26 cellular contexts compared by ENCODE assay signal in the genomic region with DNA sequence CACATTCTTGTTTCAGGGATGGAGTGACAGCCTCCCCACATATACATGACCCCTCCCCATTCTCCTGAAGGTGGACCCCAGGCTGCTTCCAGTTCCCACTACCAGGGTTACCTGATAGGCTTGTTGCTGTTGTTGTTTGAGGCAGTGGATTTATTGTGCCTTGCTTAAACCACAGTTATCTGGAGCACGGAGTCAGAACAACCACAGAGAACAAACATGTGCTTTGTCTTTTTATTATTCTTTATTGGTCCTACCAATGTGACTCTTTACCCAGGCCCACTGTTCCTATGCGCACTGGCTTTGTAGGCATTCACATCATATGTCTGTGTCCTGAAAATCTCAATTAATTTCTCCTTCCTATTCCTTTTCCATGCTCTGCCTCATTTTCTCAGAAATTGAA. TPM values are rescaled to one million over a fixed set of nuclear protein-coding genes. Genes with fewer than 3 reads are reported as not detected.
DNase-seq lines count a peak whose midpoint lies in the region; ATAC-seq, FAIRE-seq and TF ChIP-seq lines count a peak whose summit lies in the region.
"Had no signal": no experiment of that assay in that cellular context is flagged by ENCODE, and none has a peak within 500 bp of the region (broad histone marks: within the 10 kb centered on the region; RNA-seq: fewer than 3 reads in every experiment).

No MANE protein-coding gene starts in this region.

- no peak for FAIRE-seq in HepG2 (lab: Jason Lieb, UNC)
- FAIRE-seq: colon, K562 had no signal

- H3K9me3 Mint-ChIP-seq in CD4-positive, alpha-beta T cell, result no peaks in the 10 kb centered on the region
- H3K9me3 Mint-ChIP-seq in naive thymus-derived CD8-positive, alpha-beta T cell, result no peaks in the 10 kb centered on the region
- no peaks in the 10 kb centered on the region for H3K9me3 Mint-ChIP-seq in Calu3 (ENCODE audit: low read depth, unreplicated experiment)

- in situ Hi-C loops in HepG2 (cut with HindIII; ENCODE audit: extremely low pct_ligation_motif_present, low pct_unique_long_range_greater_than_20kb), result no loop called here

- H3K36me3 Mint-ChIP-seq in CD4-positive, alpha-beta T cell (ENCODE audit: low read depth), result peaks cover 72% of the 10 kb centered on the region
- peaks cover 0 to 53% (median 27%) of the 10 kb centered on the region in 3 donors for H3K36me3 Mint-ChIP-seq in naive thymus-derived CD8-positive, alpha-beta T cell
- H3K36me3 Mint-ChIP-seq in Calu3 (ENCODE audit: insufficient read depth, unreplicated experiment), result peaks cover 14% of the 10 kb centered on the region

- H3K9ac ChIP-seq in Loucy (ENCODE audit: low read depth, low read length, poor library complexity, severe bottlenecking) (peak overlapping the region; percentile 11), HepG2 (ENCODE audit: insufficient read depth, low read depth, low read length) (no peak overlapping the region)

- H3F3A ChIP-seq in Loucy (ENCODE audit: low read depth), result 0 out of 2 replicates have a peak, but pooled peaks cover 7% of the 10 kb centered on the region

- peaks cover 24% of the 10 kb centered on the region for H3K4me1 Mint-ChIP-seq in CD4-positive, alpha-beta T cell (ENCODE audit: low read depth)
- peaks cover 14 to 28% (median 24%) of the 10 kb centered on the region in 4 donors for H3K4me1 Mint-ChIP-seq in naive thymus-derived CD8-positive, alpha-beta T cell
- peaks cover 14% of the 10 kb centered on the region for H3K4me1 Mint-ChIP-seq in Calu3 (ENCODE audit: low read depth, unreplicated experiment)

- 95% methylated on average over 2 of the region's 2 CpGs for WGBS in HepG2 (ENCODE audit: low lambda C conversion rate)

- BruUV-seq in HepG2 (replicated peaks; lab: Mats Ljungman, UMichigan) (no TSS peak), Calu3 (replicated peaks; lab: Mats Ljungman, UMichigan) (no TSS peak)

- no peaks in the 10 kb centered on the region for H3K27me3 ChIP-seq in CD4-positive, alpha-beta T cell (ENCODE audit: control insufficient read depth, insufficient read depth, low read length)
- H3K27me3 ChIP-seq in Loucy (ENCODE audit: insufficient read depth, low read length, poor library complexity, severe bottlenecking) (no peaks in the 10 kb centered on the region), HepG2 (ENCODE audit: control insufficient read depth in 1 of 2, insufficient read depth in 2 of 2, low read length in 2 of 2) (no peaks in the 10 kb centered on the region)
- H3K27me3 ChIP-seq: foreskin keratinocyte, sigmoid colon had no signal

- POLR2A ChIA-PET in CD4-positive, alpha-beta T cell (lab: Charles Lee), result no interaction called here
- POLR2A ChIA-PET in naive thymus-derived CD8-positive, alpha-beta T cell (lab: Charles Lee), result no interaction called here
- POLR2A ChIA-PET in HepG2 (lab: Yijun Ruan, JAX), result no interaction called here

- ATAC-seq in CD4-positive, alpha-beta T cell (ENCODE audit: poor library complexity), result no peak
- no peak for ATAC-seq in naive thymus-derived CD8-positive, alpha-beta T cell
- no peak for ATAC-seq in HepG2
- ATAC-seq in GM21528 (IDR thresholded peaks at IDR 0.05; ENCODE audit: low FRiP score, unreplicated experiment), result no peak
- ATAC-seq: foreskin keratinocyte, K562 had no signal

- H3K4me3 Mint-ChIP-seq in CD4-positive, alpha-beta T cell, result no peak overlapping the region
- H3K4me3 Mint-ChIP-seq in naive thymus-derived CD8-positive, alpha-beta T cell, result peak overlapping the region in 2 of 10 donors; percentile 4 to 22
- no peak overlapping the region for H3K4me3 Mint-ChIP-seq in Calu3 (ENCODE audit: low read depth, unreplicated experiment)

- no peak for TF ChIP-seq CTCF in CD4-positive, alpha-beta T cell (IDR thresholded peaks at IDR 0.05)
- TF ChIP-seq CTCF in Loucy (conservative IDR thresholded peaks at IDR 0.05; ENCODE audit: low read length), result no peak
- TF ChIP-seq CTCF in HepG2 (CRISPR knock-in tag; IDR thresholded peaks at IDR 0.05), result no peak
- no peak for TF ChIP-seq CTCF in Calu3 (IDR thresholded peaks at IDR 0.05; ENCODE audit: unreplicated experiment)

- H3K27ac Mint-ChIP-seq in CD4-positive, alpha-beta T cell, result peak overlapping the region; percentile 82
- peak overlapping the region in 9 of 10 donors; percentile 22 to 92 (median 69) for H3K27ac Mint-ChIP-seq in naive thymus-derived CD8-positive, alpha-beta T cell
- H3K27ac Mint-ChIP-seq in Calu3 (ENCODE audit: unreplicated experiment), result no peak overlapping the region

- H3K4me1 ChIP-seq in Loucy (ENCODE audit: insufficient read depth, low read length, poor library complexity, severe bottlenecking), result peaks cover 24% of the 10 kb centered on the region
- no peaks in the 10 kb centered on the region for H3K4me1 ChIP-seq in HepG2 (ENCODE audit: insufficient read depth, low read length)
- H3K4me1 ChIP-seq: sigmoid colon had no signal

- no peak overlapping the region for H3K27ac ChIP-seq in CD4-positive, alpha-beta T cell (ENCODE audit: low read depth, low read length)
- no peak overlapping the region for H3K27ac ChIP-seq in HepG2 (ENCODE audit: extremely low read length, insufficient read depth, low read length)
- H3K27ac ChIP-seq: sigmoid colon, WERI-Rb-1 had no signal

- TF ChIP-seq POLR2A in HepG2 (IDR thresholded peaks at IDR 0.05; ENCODE audit: insufficient read depth in 1 of 2, low read depth in 2 of 2, low read length in 2 of 2), result no peak

- no peaks in the 10 kb centered on the region for H3K9me2 ChIP-seq in Loucy (replicated peaks; ENCODE audit: low read depth, low read length)

- H3K4me2 ChIP-seq in Loucy (ENCODE audit: low read depth, low read length, poor library complexity, severe bottlenecking), result peak overlapping the region; percentile 81
- H3K4me2 ChIP-seq in HepG2 (ENCODE audit: low read depth, low read length), result no peak overlapping the region

- H3K9me3 ChIP-seq in CD4-positive, alpha-beta T cell (ENCODE audit: control insufficient read depth, low read length), result no peaks in the 10 kb centered on the region
- H3K9me3 ChIP-seq in Loucy (ENCODE audit: insufficient read depth, low read depth, low read length) (no peaks in the 10 kb centered on the region), HepG2 (ENCODE audit: low read length) (no peaks in the 10 kb centered on the region)
- H3K9me3 ChIP-seq: sigmoid colon had no signal

- intact Hi-C loops in CD4-positive, alpha-beta T cell (cut with DNase I, micrococcal nuclease), result no loop called here
- intact Hi-C loops in HepG2 (cut with micrococcal nuclease; ENCODE audit: unreplicated experiment), result no loop called here
- intact Hi-C loops in Calu3 (cut with micrococcal nuclease; ENCODE audit: unreplicated experiment), result no loop called here

- no peak for TF ChIP-seq RAD21 in HepG2 (CRISPR knock-in tag; IDR thresholded peaks at IDR 0.05)

- no peaks in the 10 kb centered on the region for H4K20me1 ChIP-seq in Loucy (ENCODE audit: insufficient read depth, low read length, poor library complexity, severe bottlenecking)
- H4K20me1 ChIP-seq in HepG2 (ENCODE audit: insufficient read depth, low read length), result no peaks in the 10 kb centered on the region; the same call in 1 of the 2 replicates

- DNase-seq in CD4-positive, alpha-beta T cell, result no peak
- DNase-seq in astrocyte of the hippocampus (ENCODE audit: low read depth, low spot score), result peak; percentile 69
- no peak for DNase-seq in naive thymus-derived CD8-positive, alpha-beta T cell
- DNase-seq in HepG2 (ENCODE audit: low spot score), result no peak
- no peak for DNase-seq in NCI-H1417 treated with DMSO at 0.1 percent for 48 hours (lab: John Stamatoyannopoulos, UW)
- no peak for DNase-seq in Calu3
- DNase-seq: activated naive CD4-positive, alpha-beta T cell; DMS 273 treated with DMSO at 0.1 percent for 48 hours; foreskin keratinocyte; GF-D8; kidney glomerular epithelial cell; midbrain; NCI-H1048; NCI-H2081; NCI-H446 treated with DMSO at 0.1 percent for 48 hours; NK-92 treated with Interleukin-12 subunit alpha and Interleukin-12 subunit beta, amount 100 ng/mL, for 24 hours; occipital lobe; sigmoid colon; stimulated activated CD4-positive, alpha-beta T cell treated with anti-CD3 and anti-CD28 coated beads, Interleukin-2, amount 100 ng/mL, for 24 hours; substantia nigra; SW 1271; WERI-Rb-1 had no signal

- peak overlapping the region; percentile 49 for H3K4me3 ChIP-seq in Loucy (ENCODE audit: low read length, poor library complexity, severe bottlenecking)
- H3K4me3 ChIP-seq in HepG2 (replicated peaks in 1 of 3; ENCODE audit: insufficient read depth in 1 of 3, low read depth in 2 of 3, low read length in 3 of 3), result no peak overlapping the region
- H3K4me3 ChIP-seq: K562, sigmoid colon had no signal

- no peaks in the 10 kb centered on the region for H3K79me2 ChIP-seq in Loucy (ENCODE audit: insufficient read depth, low read length)
- no peaks in the 10 kb centered on the region for H3K79me2 ChIP-seq in HepG2 (ENCODE audit: insufficient read depth, low read length)

- CTCF ChIA-PET in CD4-positive, alpha-beta T cell (lab: Charles Lee), result no interaction called here
- CTCF ChIA-PET in HepG2 (lab: Yijun Ruan, JAX; ENCODE audit: low intra/inter-chr PET ratio, low total read pairs), result no interaction called here
- CTCF ChIA-PET in Calu3 (lab: Charles Lee), result no interaction called here

- H2AFZ ChIP-seq in Loucy (ENCODE audit: low read length) (no peak overlapping the region), HepG2 (ENCODE audit: low read length) (no peak overlapping the region)

- H3K36me3 ChIP-seq in Loucy (ENCODE audit: insufficient read depth, low read length) (peaks cover 58% of the 10 kb centered on the region; the same call in 1 of the 2 replicates), HepG2 (replicated peaks in 1 of 2; ENCODE audit: control insufficient read depth in 1 of 2, insufficient read depth in 2 of 2, low read length in 2 of 2) (peaks cover 23 to 53% of the 10 kb centered on the region in 2 experiments; a peak in 4 of 5 replicates)

- H3K27me3 Mint-ChIP-seq in CD4-positive, alpha-beta T cell, result no peaks in the 10 kb centered on the region
- no peaks in the 10 kb centered on the region for H3K27me3 Mint-ChIP-seq in naive thymus-derived CD8-positive, alpha-beta T cell
- H3K27me3 Mint-ChIP-seq in Calu3 (ENCODE audit: unreplicated experiment), result no peaks in the 10 kb centered on the region

- TF ChIP-seq EP300 in HepG2 (IDR thresholded peaks at IDR 0.05; ENCODE audit: low read depth in 2 of 2, low read length in 2 of 2), result no peak
- no peak for TF ChIP-seq EP300 in HepG2 (CRISPR knock-in tag; IDR thresholded peaks at IDR 0.05; ENCODE audit: borderline replicate concordance)

RNA-seq across cellular contexts. Expression of gene IPPK, which starts 41.2 kb away (rescaled TPM):
- total RNA-seq in CD4-positive, alpha-beta T cell, result 1 to 10 TPM; 4.0 to 4.4 TPM
- 1 to 10 TPM; 8.6 to 9.3 TPM for total RNA-seq in naive thymus-derived CD8-positive, alpha-beta T cell
- 1 to 10 TPM; 4.4 to 8.5 (median 5.1) TPM for polyA plus RNA-seq in naive thymus-derived CD8-positive, alpha-beta T cell
- 14.1 and 15.1 TPM in 2 replicates for total RNA-seq in HepG2 (2016; rRNA removed; fragmentation: Illumina TruSeq; extraction: Trizol)
- total RNA-seq in HepG2 (2016; cell fraction: cytosol; rRNA removed; fragmentation: Illumina TruSeq; extraction: Trizol; ENCODE audit: low read depth), result 0.91 and 1.3 TPM in 2 replicates
- 12.9 and 15.9 TPM in 2 replicates for total RNA-seq in HepG2 (2016; cell fraction: insoluble cytoplasmic fraction; rRNA removed; fragmentation: Illumina TruSeq; extraction: Trizol)
- 4.6 and 5.0 TPM in 2 replicates for total RNA-seq in HepG2 (2016; cell fraction: membrane; rRNA removed; fragmentation: Illumina TruSeq; extraction: Trizol)
- 6.5 and 8.3 TPM in 2 replicates for total RNA-seq in HepG2 (2016; cell fraction: nucleus; rRNA removed; fragmentation: Illumina TruSeq; extraction: Trizol)
- polyA plus RNA-seq in HepG2 (2011; rRNA removed), result 9.9 and 11.2 TPM in 2 replicates
- 10.8 and 11.0 TPM in 2 replicates for polyA plus RNA-seq in HepG2 (2011; cell fraction: cytosol; rRNA removed)
- 17.2 and 18.8 TPM in 2 replicates for polyA plus RNA-seq in HepG2 (2011; cell fraction: nucleus; rRNA removed)
- 5.3 and 5.7 TPM in 2 replicates for polyA plus RNA-seq in HepG2 (2012)
- 0.66 and 1.2 TPM in 2 replicates for polyA plus RNA-seq in HepG2 (2016; cell fraction: cytosol; fragmentation: Illumina TruSeq; extraction: Trizol; ENCODE audit: low read depth)
- polyA plus RNA-seq in HepG2 (2016; cell fraction: insoluble cytoplasmic fraction; fragmentation: Illumina TruSeq; extraction: Trizol; ENCODE audit: low read depth), result 16.3 and 16.9 TPM in 2 replicates
- 2.2 and 3.4 TPM in 2 replicates for polyA plus RNA-seq in HepG2 (2016; cell fraction: membrane; fragmentation: Illumina TruSeq; extraction: Trizol; ENCODE audit: low read depth)
- 12.6 and 15.6 TPM in 2 replicates for polyA plus RNA-seq in HepG2 (2016; cell fraction: nucleus; fragmentation: Illumina TruSeq; extraction: Trizol; ENCODE audit: insufficient read depth, low read depth)
- 61.7 and 67.2 TPM in 2 replicates for polyA minus RNA-seq in HepG2 (2011; rRNA and poly(A)+ RNA removed; ENCODE audit: low replicate concordance)
- 6.2 and 7.6 TPM in 2 replicates for polyA minus RNA-seq in HepG2 (2011; cell fraction: cytosol; rRNA and poly(A)+ RNA removed)
- polyA minus RNA-seq in HepG2 (2011; cell fraction: nucleus; rRNA and poly(A)+ RNA removed), result 9.8 and 10.4 TPM in 2 replicates
- 8.9 and 9.5 TPM in 2 replicates for total RNA-seq in Calu3 (2022)

RNA-seq across cellular contexts. Expression of gene BICD2, which starts 53.5 kb away (rescaled TPM):
- total RNA-seq in CD4-positive, alpha-beta T cell, result 10 to 100 TPM; 14.1 to 14.9 TPM
- 10 to 100 TPM; 28.3 to 29.1 TPM for total RNA-seq in naive thymus-derived CD8-positive, alpha-beta T cell
- polyA plus RNA-seq in naive thymus-derived CD8-positive, alpha-beta T cell, result 10 to 100 TPM in 2 of 3 donors, 1 to 10 TPM in 1; 5.9 to 20.1 (median 10.1) TPM
- total RNA-seq in HepG2 (2016; rRNA removed; fragmentation: Illumina TruSeq; extraction: Trizol), result 17.4 and 18.3 TPM in 2 replicates
- 2.2 and 2.6 TPM in 2 replicates for total RNA-seq in HepG2 (2016; cell fraction: cytosol; rRNA removed; fragmentation: Illumina TruSeq; extraction: Trizol; ENCODE audit: low read depth)
- 17.1 and 17.9 TPM in 2 replicates for total RNA-seq in HepG2 (2016; cell fraction: insoluble cytoplasmic fraction; rRNA removed; fragmentation: Illumina TruSeq; extraction: Trizol)
- 7.5 and 8.2 TPM in 2 replicates for total RNA-seq in HepG2 (2016; cell fraction: membrane; rRNA removed; fragmentation: Illumina TruSeq; extraction: Trizol)
- total RNA-seq in HepG2 (2016; cell fraction: nucleus; rRNA removed; fragmentation: Illumina TruSeq; extraction: Trizol), result 15.1 and 18.6 TPM in 2 replicates
- polyA plus RNA-seq in HepG2 (2011; rRNA removed), result 5.1 and 6.3 TPM in 2 replicates
- 5.7 and 6.0 TPM in 2 replicates for polyA plus RNA-seq in HepG2 (2011; cell fraction: cytosol; rRNA removed)
- 9.9 and 11.3 TPM in 2 replicates for polyA plus RNA-seq in HepG2 (2011; cell fraction: nucleus; rRNA removed)
- polyA plus RNA-seq in HepG2 (2012), result 9.8 and 11.5 TPM in 2 replicates
- polyA plus RNA-seq in HepG2 (2016; cell fraction: cytosol; fragmentation: Illumina TruSeq; extraction: Trizol; ENCODE audit: low read depth), result 1.1 TPM in 2 replicates
- 15.2 and 16.4 TPM in 2 replicates for polyA plus RNA-seq in HepG2 (2016; cell fraction: insoluble cytoplasmic fraction; fragmentation: Illumina TruSeq; extraction: Trizol; ENCODE audit: low read depth)
- 3.5 and 4.1 TPM in 2 replicates for polyA plus RNA-seq in HepG2 (2016; cell fraction: membrane; fragmentation: Illumina TruSeq; extraction: Trizol; ENCODE audit: low read depth)
- polyA plus RNA-seq in HepG2 (2016; cell fraction: nucleus; fragmentation: Illumina TruSeq; extraction: Trizol; ENCODE audit: insufficient read depth, low read depth), result 17.8 and 17.9 TPM in 2 replicates
- polyA minus RNA-seq in HepG2 (2011; rRNA and poly(A)+ RNA removed; ENCODE audit: low replicate concordance), result 10.1 and 10.5 TPM in 2 replicates
- 6.4 and 6.6 TPM in 2 replicates for polyA minus RNA-seq in HepG2 (2011; cell fraction: cytosol; rRNA and poly(A)+ RNA removed)
- 8.7 and 9.5 TPM in 2 replicates for polyA minus RNA-seq in HepG2 (2011; cell fraction: nucleus; rRNA and poly(A)+ RNA removed)
- total RNA-seq in Calu3 (2022), result 18.7 and 21.9 TPM in 2 replicates
